In genomic region chr7:141737836-141738591, GRCh38 we compare ENCODE assay signal across 8 cellular contexts. TPM values are rescaled to one million over a fixed set of nuclear protein-coding genes. Genes with fewer than 3 reads are reported as not detected.
DNase-seq lines count a peak whose midpoint lies in the region; ATAC-seq and TF ChIP-seq lines count a peak whose summit lies in the region.

Gene SSBP1, plus strand, starts transcription at chr7:141738358. Its CDS starts 809 bp downstream, at chr7:141739167.

- H3K9me3 ChIP-seq in PC-3 (ENCODE audit: low read length) = no peaks in the 10 kb centered on the region
- H3K9me3 ChIP-seq in mucosa of stomach (ENCODE audit: control insufficient read depth, low read length) = no peaks in the 10 kb centered on the region

- H3K4me2 ChIP-seq in PC-3 (ENCODE audit: low read length) = peak within 1 kb of the TSS; percentile 88

- no peaks in the 10 kb centered on the region for H4K20me1 ChIP-seq in PC-3 (ENCODE audit: low read length)

- H3K4me1 ChIP-seq in PC-3 (ENCODE audit: insufficient read depth, low read length) (peaks cover 20% of the 10 kb centered on the region), mucosa of stomach (ENCODE audit: control insufficient read depth, insufficient read depth, low read length) (peaks cover 4% of the 10 kb centered on the region)

- no TSS peak for BruUV-seq in PC-3 (replicated peaks; lab: Mats Ljungman, UMichigan)

- H3K9me2 ChIP-seq in PC-3 (replicated peaks; ENCODE audit: low read length) = no peaks in the 10 kb centered on the region

- peak within 1 kb of the TSS; percentile 84 for H2AFZ ChIP-seq in PC-3 (ENCODE audit: low read length)

- CTCF ChIA-PET in PC-3 (lab: Charles Lee) = interaction anchor here (0.5 to 1.4 kb wide), 9 partner anchors 8 to 826 kb away, joined by 3 to 39 read pairs (median 5); no protein-coding TSS in a partner anchor

- H3K4me3 ChIP-seq in PC-3 (ENCODE audit: low read length) (peak within 1 kb of the TSS; percentile 94), mucosa of stomach (ENCODE audit: low read length) (peak within 1 kb of the TSS; percentile 81)

- DNase-seq in DMS153 treated with DMSO at 0.1 percent for 48 hours (lab: John Stamatoyannopoulos, UW; ENCODE audit: unreplicated experiment) (peak; percentile 96), PC-3 (peak; percentile 95), erythroblast (lab: John Stamatoyannopoulos, UW) (peak; percentile 97 to 98)
- peak; percentile 89 for DNase-seq in activated T-cell treated with anti-CD3 and anti-CD28 coated beads, Interleukin-2, amount 50 U/mL, for 1 hour
- DNase-seq in stimulated activated CD8-positive, alpha-beta memory T cell treated with anti-CD3 and anti-CD28 coated beads, Interleukin-7, amount 100 ng/mL, for 24 hours (ENCODE audit: low read depth) = peak; percentile 81

- H3K27me3 ChIP-seq in PC-3 (ENCODE audit: low read length) = no peaks in the 10 kb centered on the region
- H3K27me3 ChIP-seq in mucosa of stomach (ENCODE audit: control insufficient read depth, insufficient read depth, low read length) = no peaks in the 10 kb centered on the region

- TF ChIP-seq CTCF in PC-3 (conservative IDR thresholded peaks at IDR 0.05; ENCODE audit: low read depth, low read length) = peak; percentile 88

- H3K9ac ChIP-seq in PC-3 (ENCODE audit: low read length) (peak within 1 kb of the TSS; percentile 95), mucosa of stomach (ENCODE audit: low read length) (peak within 1 kb of the TSS; percentile 88)

- intact Hi-C loops in PC-3 (cut with micrococcal nuclease) = loop anchor here (1.0 to 5.0 kb wide), 4 partner anchors 42 to 181 kb away; no protein-coding TSS in a partner anchor

- POLR2A ChIA-PET in PC-3 (lab: Charles Lee; ENCODE audit: unreplicated experiment) = interaction anchor here (0.6 to 1.3 kb wide), 5 partner anchors 35 to 213 kb away, joined by 3 to 10 read pairs (median 7); partner anchors contain the start of gene DENND11

- peak; percentile 96 for TF ChIP-seq POLR2A in erythroblast (IDR thresholded peaks at IDR 0.05; ENCODE audit: low read length)

- ATAC-seq in GM21529 (IDR thresholded peaks at IDR 0.05; ENCODE audit: unreplicated experiment) (peak; percentile 94), PC-3 (peak; percentile 86)

- TF ChIP-seq RAD21 in Ishikawa (IDR thresholded peaks at IDR 0.05; ENCODE audit: low read depth) = peak; percentile 42

- no peaks in the 10 kb centered on the region for H3F3A ChIP-seq in PC-3 (ENCODE audit: low read length, unreplicated experiment)

- peaks cover 41% of the 10 kb centered on the region for H3K79me2 ChIP-seq in PC-3 (ENCODE audit: low read length)

- TF ChIP-seq EP300 in Ishikawa (IDR thresholded peaks at IDR 0.05; ENCODE audit: borderline replicate concordance) = peak; percentile 48; the same call in 1 of the 2 replicates

- H3K27ac ChIP-seq in PC-3 (ENCODE audit: low read length) = peak within 1 kb of the TSS; percentile 57

- H3K36me3 ChIP-seq in PC-3 (ENCODE audit: low read depth, low read length) (peaks cover 28% of the 10 kb centered on the region), mucosa of stomach (ENCODE audit: control insufficient read depth, insufficient read depth, low read length) (no peaks in the 10 kb centered on the region)

TF ChIP-seq in Ishikawa, 13 proteins besides CTCF, POLR2A, EP300 and RAD21:
- TF ChIP-seq YY1 (IDR thresholded peaks at IDR 0.05; ENCODE audit: low read depth) (peak; percentile 87), FOXM1 (IDR thresholded peaks at IDR 0.05; ENCODE audit: borderline replicate concordance, low read depth) (peak; percentile 67; the same call in 1 of the 2 replicates), USF1 (IDR thresholded peaks at IDR 0.05) (peak; percentile 60), TCF12 (IDR thresholded peaks at IDR 0.05; ENCODE audit: low read depth) (peak; percentile 88), TEAD4 (IDR thresholded peaks at IDR 0.05) (0 out of 2 replicates have a peak, but pooled peaks have one; percentile 45), ZBTB7A (IDR thresholded peaks at IDR 0.05; ENCODE audit: low read depth) (peak; percentile 21; the same call in 1 of the 2 replicates), NFIC (IDR thresholded peaks at IDR 0.05) (no peak), TAF1 (IDR thresholded peaks at IDR 0.05; ENCODE audit: low read depth) (peak; percentile 87), EGR1 (IDR thresholded peaks at IDR 0.05) (peak; percentile 78), REST (IDR thresholded peaks at IDR 0.05; ENCODE audit: low read depth) (no peak), CREB1 (IDR thresholded peaks at IDR 0.05; ENCODE audit: low read depth) (peak; percentile 77), CEBPB (IDR thresholded peaks at IDR 0.05) (no peak), MAX (IDR thresholded peaks at IDR 0.05) (peak; percentile 91)
TF ChIP-seq in Ishikawa: peak in this region for 10.

RNA-seq across cellular contexts. Expression of gene SSBP1, which starts in this region (rescaled TPM):
- 212 and 269 TPM in 2 replicates for total RNA-seq in PC-3 (2014; rRNA removed)

Comparison
In these comparisons a context has a peak if more than half of its experiments do, and no peak if none do; other contexts are left out.
1. Peak in every context shown above with its lines: DNase-seq, ATAC-seq, H3K4me3 ChIP-seq and H3K27ac ChIP-seq.